Comparison of ENCODE assay signal across 1 cellular context in genomic region chr2:126976721-126977328, GRCh38.
TF ChIP-seq lines count a peak whose summit lies in the region.

No MANE protein-coding gene starts in this region.

TF ChIP-seq in SK-N-SH, 30 proteins besides CTCF, POLR2A, EP300 and RAD21 (continued from another document):
- no peak for TF ChIP-seq RXRA (IDR thresholded peaks at IDR 0.05; ENCODE audit: borderline replicate concordance, low read depth)
- peak; percentile 80; the same call in 1 of the 2 replicates for TF ChIP-seq RCOR1 (IDR thresholded peaks at IDR 0.05; ENCODE audit: low read length)
- no peak; the same call in 1 of the 2 replicates for TF ChIP-seq SMC3 (IDR thresholded peaks at IDR 0.05; ENCODE audit: low read depth, low read length)
- TF ChIP-seq FOXJ3 (CRISPR knock-in tag; IDR thresholded peaks at IDR 0.05): peak; percentile 74
- TF ChIP-seq MEF2A (IDR thresholded peaks at IDR 0.05; ENCODE audit: borderline replicate concordance, low read depth): no peak
- no peak for TF ChIP-seq TAF1 (IDR thresholded peaks at IDR 0.05; ENCODE audit: borderline replicate concordance, low read depth, low read length)
- TF ChIP-seq TEAD4 (IDR thresholded peaks at IDR 0.05; ENCODE audit: borderline replicate concordance, insufficient read depth): no peak
- no peak for TF ChIP-seq JUND (IDR thresholded peaks at IDR 0.05)
- no peak for TF ChIP-seq POLR2AphosphoS5 (IDR thresholded peaks at IDR 0.05; ENCODE audit: low read depth, low read length)
